In the genomic region with DNA sequence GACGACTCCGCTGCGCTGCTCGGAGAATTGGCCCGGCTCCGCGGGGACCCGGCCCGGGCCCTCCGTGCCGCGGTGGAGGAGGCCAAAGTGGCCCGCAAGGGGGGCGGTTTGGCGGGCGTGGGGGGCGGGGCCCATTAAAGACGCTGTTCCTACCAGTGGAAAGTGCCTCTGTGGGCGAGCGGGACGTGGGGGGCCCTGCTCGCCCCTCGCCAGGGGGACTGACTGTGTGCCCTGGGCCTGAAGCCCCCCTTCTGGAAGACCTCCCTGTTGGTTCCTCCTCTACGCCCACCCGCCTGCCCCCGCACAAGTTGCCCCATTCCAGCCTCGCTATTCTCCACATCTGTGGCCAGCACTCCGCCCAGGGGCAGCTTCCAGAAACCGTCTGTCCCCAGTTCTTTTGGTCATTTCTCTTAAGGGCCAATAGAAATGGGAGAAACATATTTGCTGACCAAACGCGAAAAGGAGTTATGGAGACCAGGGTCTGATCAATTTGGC, we compare ENCODE assay signal across 6 cellular contexts. TPM values are rescaled to one million over a fixed set of nuclear protein-coding genes. Genes with fewer than 3 reads are reported as not detected.
DNase-seq lines count a peak whose midpoint lies in the region; ATAC-seq and TF ChIP-seq lines count a peak whose summit lies in the region.

No MANE protein-coding gene starts in this region.

- H3K27ac ChIP-seq in HL-60 (replicated peaks) (no peak overlapping the region), colonic mucosa (peak overlapping the region; percentile 91), trophoblast cell (ENCODE audit: low read depth, low read length) (no peak overlapping the region)

- H3K9ac ChIP-seq in colonic mucosa (ENCODE audit: low read depth in 2 of 2, low read length in 2 of 2) = peak overlapping the region in 1 of 2 donors; percentile 26
- H3K9ac ChIP-seq in trophoblast cell (ENCODE audit: low read length) = no peak overlapping the region

- no CpG with 5 or more reads among the region's 31 CpGs for WGBS in trophoblast cell (ENCODE audit: extremely low coverage, insufficient coverage, insufficient read length)

- H2BK5ac ChIP-seq in trophoblast cell (ENCODE audit: low read depth, low read length, poor library complexity) = no peak overlapping the region

- peak overlapping the region; percentile 14; the same call in 1 of the 2 replicates for H3K4me3 ChIP-seq in HL-60 (replicated peaks; ENCODE audit: insufficient read depth, low read length)
- H3K4me3 ChIP-seq in colonic mucosa = peak overlapping the region; percentile 69
- H3K4me3 ChIP-seq in trophoblast cell (ENCODE audit: low read depth, low read length) = no peak overlapping the region

- no peaks in the 10 kb centered on the region for H3K36me3 ChIP-seq in colonic mucosa
- no peaks in the 10 kb centered on the region for H3K36me3 ChIP-seq in trophoblast cell (ENCODE audit: control insufficient read depth in 1 of 2, insufficient read depth in 2 of 2, low read length in 2 of 2)

- H3K4me1 ChIP-seq in colonic mucosa (peaks cover 18% of the 10 kb centered on the region), trophoblast cell (ENCODE audit: control insufficient read depth in 1 of 2, insufficient read depth in 2 of 2, low read length in 2 of 2) (peaks cover 25 to 33% of the 10 kb centered on the region in 2 experiments)

- peak overlapping the region; percentile 38 for H3K18ac ChIP-seq in trophoblast cell (ENCODE audit: low read length)

- peaks cover 18% of the 10 kb centered on the region for H3K79me1 ChIP-seq in trophoblast cell (ENCODE audit: low read length)

- DNase-seq in HL-60 (ENCODE audit: low read depth in 1 of 2, low spot score in 1 of 2) = no peak
- no peak for DNase-seq in colonic mucosa
- no peak for DNase-seq in trophoblast cell
- no peak for DNase-seq in kidney glomerular epithelial cell (lab: John Stamatoyannopoulos, UW)
- DNase-seq in G401 (ENCODE audit: low spot score) = no peak

- H3K27me3 ChIP-seq in HL-60 (ENCODE audit: insufficient read depth, poor library complexity, severe bottlenecking) (peaks cover 8% of the 10 kb centered on the region), colonic mucosa (peaks cover 38% of the 10 kb centered on the region), trophoblast cell (ENCODE audit: insufficient read depth, low read length) (peaks cover 18% of the 10 kb centered on the region)

- H3K23ac ChIP-seq in trophoblast cell (ENCODE audit: low read length) = no peak overlapping the region

- ATAC-seq in HG03378 (IDR thresholded peaks at IDR 0.05; ENCODE audit: unreplicated experiment) = no peak

- TF ChIP-seq CTCF in HL-60 (IDR thresholded peaks at IDR 0.05; ENCODE audit: insufficient read depth, low read length) (no peak), colonic mucosa (IDR thresholded peaks at IDR 0.05) (no peak)

- H4K8ac ChIP-seq in trophoblast cell (ENCODE audit: low read depth, low read length) = no peak overlapping the region

- intact Hi-C loops in colonic mucosa (cut with DNase I) = loop anchor here (2.0 to 10.0 kb wide), 3 partner anchors 47 to 147 kb away; a partner anchor contains a TSS

- no peak overlapping the region for H2BK120ac ChIP-seq in trophoblast cell (ENCODE audit: insufficient read depth, low read length, poor library complexity)

- peak overlapping the region; percentile 22 for H4K91ac ChIP-seq in trophoblast cell (ENCODE audit: low read depth, low read length)

- H3K4ac ChIP-seq in trophoblast cell (ENCODE audit: low read depth, low read length) = no peak overlapping the region

- no peaks in the 10 kb centered on the region for H3K9me3 ChIP-seq in colonic mucosa
- H3K9me3 ChIP-seq in trophoblast cell (ENCODE audit: insufficient read depth, low read depth, low read length) = peaks cover 2% of the 10 kb centered on the region

- in situ Hi-C loops in G401 (cut with HindIII; ENCODE audit: low sequenced_read_pairs) = no loop called here

- H2BK12ac ChIP-seq in trophoblast cell (ENCODE audit: low read length) = no peak overlapping the region

- peak overlapping the region; percentile 32 for H2AK5ac ChIP-seq in trophoblast cell (ENCODE audit: low read length)

- no peak overlapping the region for H4K12ac ChIP-seq in trophoblast cell (ENCODE audit: low read depth, low read length)

- H3K79me2 ChIP-seq in trophoblast cell (ENCODE audit: control insufficient read depth, insufficient read depth, low read length, poor library complexity) = peaks cover 4% of the 10 kb centered on the region

- H3K4me2 ChIP-seq in trophoblast cell (ENCODE audit: low read length) = peak overlapping the region; percentile 94

- H3K14ac ChIP-seq in trophoblast cell (ENCODE audit: low read length) = no peak overlapping the region

- H2AFZ ChIP-seq in trophoblast cell (ENCODE audit: insufficient read depth, low read length, poor library complexity) = peak overlapping the region; percentile 68

RNA-seq across cellular contexts. Expression of a gene that starts 1.9 kb away (rescaled TPM):
- 1 to 10 TPM; 1.2 to 1.6 TPM for total RNA-seq in colonic mucosa
- 6.4 and 6.9 TPM in 2 replicates for polyA plus RNA-seq in trophoblast cell (2013)
- 20.4 and 24.2 TPM in 2 replicates for total RNA-seq in G401 (2014; rRNA removed; shearing (Covaris generic))

RNA-seq across cellular contexts. Expression of a gene that starts 2.2 kb away (rescaled TPM):
- total RNA-seq in colonic mucosa = 10 to 100 TPM; 20.4 to 20.6 TPM
- 7.9 and 8.7 TPM in 2 replicates for polyA plus RNA-seq in trophoblast cell (2013)
- 4.6 and 4.9 TPM in 2 replicates for total RNA-seq in G401 (2014; rRNA removed; shearing (Covaris generic))

RNA-seq across cellular contexts. Expression of a gene that starts 7.4 kb away (rescaled TPM):
- total RNA-seq in colonic mucosa = 1 to 10 TPM; 4.3 to 6.1 TPM
- polyA plus RNA-seq in trophoblast cell (2013) = 12.8 and 13.9 TPM in 2 replicates
- total RNA-seq in G401 (2014; rRNA removed; shearing (Covaris generic)) = 7.6 and 24.0 TPM in 2 replicates

RNA-seq across cellular contexts. Expression of a gene that starts 8.8 kb away (rescaled TPM):
- not detected for total RNA-seq in colonic mucosa
- not detected in 2 replicates for polyA plus RNA-seq in trophoblast cell (2013)
- not detected in 2 replicates for total RNA-seq in G401 (2014; rRNA removed; shearing (Covaris generic))

RNA-seq across cellular contexts. Expression of a gene that starts 12.0 kb away (rescaled TPM):
- total RNA-seq in colonic mucosa = not detected
- 0.03 TPM in 1 of 2 replicates, not detected in the other for polyA plus RNA-seq in trophoblast cell (2013)
- not detected in 2 replicates for total RNA-seq in G401 (2014; rRNA removed; shearing (Covaris generic))
